Comparison of ENCODE assay signal across 1 cellular context in the genomic region with DNA sequence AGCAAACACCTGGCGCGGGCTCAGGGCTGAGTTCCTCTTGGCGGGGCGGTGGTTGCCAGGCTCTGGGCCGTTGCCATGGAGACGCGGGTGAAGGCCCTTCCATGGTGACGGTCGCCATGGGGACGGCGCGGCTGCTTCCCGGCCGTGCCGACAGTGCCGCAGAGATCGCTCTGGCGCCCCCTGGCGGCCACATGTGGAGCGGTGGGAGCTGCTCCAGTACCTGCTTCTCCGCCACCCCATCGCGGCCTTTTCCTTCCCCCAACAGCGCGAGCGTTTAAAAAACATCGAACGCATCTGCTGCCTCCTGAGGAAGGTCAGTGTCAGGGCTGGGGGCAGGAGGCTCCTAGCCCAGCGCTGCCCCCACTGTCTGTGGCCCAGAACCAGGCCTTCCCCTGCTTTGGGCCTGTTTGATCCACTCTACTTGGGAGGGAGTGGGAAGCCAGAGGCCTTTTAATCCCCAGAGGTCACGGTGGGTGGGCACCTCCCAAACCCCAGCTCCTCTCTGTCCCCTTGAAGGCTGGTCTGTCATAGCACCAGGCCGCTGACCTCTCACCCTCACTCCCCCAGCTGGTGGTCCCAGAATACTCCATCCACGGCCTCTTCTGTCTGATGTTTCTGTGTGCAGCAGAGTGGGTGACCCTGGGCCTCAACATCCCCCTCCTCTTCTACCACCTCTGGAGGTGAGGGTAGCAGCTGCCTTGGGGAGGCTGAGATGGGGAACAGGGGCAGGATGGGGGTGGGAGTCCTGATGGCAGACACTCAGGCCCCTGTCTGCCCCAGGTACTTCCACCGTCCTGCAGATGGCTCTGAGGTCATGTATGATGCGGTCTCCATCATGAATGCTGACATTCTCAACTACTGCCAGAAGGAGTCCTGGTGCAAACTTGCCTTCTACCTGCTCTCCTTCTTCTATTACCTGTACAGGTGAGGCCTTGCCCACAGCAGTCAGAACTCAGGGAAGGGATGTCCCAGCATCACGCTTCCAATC.
TF ChIP-seq lines count a peak whose summit lies in the region.

No MANE protein-coding gene starts in this region.

TF ChIP-seq in GM12878, 131 proteins besides CTCF, POLR2A, EP300 and RAD21 (continues in another document):
- no peak for TF ChIP-seq TCF7 (IDR thresholded peaks at IDR 0.05; ENCODE audit: borderline replicate concordance)
- no peak for TF ChIP-seq MYC (IDR thresholded peaks at IDR 0.05; ENCODE audit: insufficient read depth, insufficient read length, insufficient replicate concordance, low read length, severe bottlenecking)
- TF ChIP-seq SMAD1 (IDR thresholded peaks at IDR 0.05; ENCODE audit: low read depth, partially characterized antibody), result no peak
- TF ChIP-seq, protein P1, sequence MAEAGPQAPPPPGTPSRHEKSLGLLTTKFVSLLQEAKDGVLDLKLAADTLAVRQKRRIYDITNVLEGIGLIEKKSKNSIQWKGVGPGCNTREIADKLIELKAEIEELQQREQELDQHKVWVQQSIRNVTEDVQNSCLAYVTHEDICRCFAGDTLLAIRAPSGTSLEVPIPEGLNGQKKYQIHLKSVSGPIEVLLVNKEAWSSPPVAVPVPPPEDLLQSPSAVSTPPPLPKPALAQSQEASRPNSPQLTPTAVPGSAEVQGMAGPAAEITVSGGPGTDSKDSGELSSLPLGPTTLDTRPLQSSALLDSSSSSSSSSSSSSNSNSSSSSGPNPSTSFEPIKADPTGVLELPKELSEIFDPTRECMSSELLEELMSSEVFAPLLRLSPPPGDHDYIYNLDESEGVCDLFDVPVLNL (IDR thresholded peaks at IDR 0.05; ENCODE audit: low read depth, low read length), result no peak; the same call in 1 of the 2 replicates
- no peak for TF ChIP-seq CBFB (IDR thresholded peaks at IDR 0.05; ENCODE audit: low read depth)
- no peak for TF ChIP-seq KDM1A (IDR thresholded peaks at IDR 0.05; ENCODE audit: borderline replicate concordance)
- 0 out of 2 replicates have a peak, but pooled peaks have one; percentile 52 for TF ChIP-seq ESRRA (IDR thresholded peaks at IDR 0.05; ENCODE audit: low read length)
- no peak for TF ChIP-seq CREM (IDR thresholded peaks at IDR 0.05; ENCODE audit: low read depth)
- TF ChIP-seq HDGF (IDR thresholded peaks at IDR 0.05), result peak; percentile 72; the same call in 1 of the 2 replicates
- TF ChIP-seq, protein P2, sequence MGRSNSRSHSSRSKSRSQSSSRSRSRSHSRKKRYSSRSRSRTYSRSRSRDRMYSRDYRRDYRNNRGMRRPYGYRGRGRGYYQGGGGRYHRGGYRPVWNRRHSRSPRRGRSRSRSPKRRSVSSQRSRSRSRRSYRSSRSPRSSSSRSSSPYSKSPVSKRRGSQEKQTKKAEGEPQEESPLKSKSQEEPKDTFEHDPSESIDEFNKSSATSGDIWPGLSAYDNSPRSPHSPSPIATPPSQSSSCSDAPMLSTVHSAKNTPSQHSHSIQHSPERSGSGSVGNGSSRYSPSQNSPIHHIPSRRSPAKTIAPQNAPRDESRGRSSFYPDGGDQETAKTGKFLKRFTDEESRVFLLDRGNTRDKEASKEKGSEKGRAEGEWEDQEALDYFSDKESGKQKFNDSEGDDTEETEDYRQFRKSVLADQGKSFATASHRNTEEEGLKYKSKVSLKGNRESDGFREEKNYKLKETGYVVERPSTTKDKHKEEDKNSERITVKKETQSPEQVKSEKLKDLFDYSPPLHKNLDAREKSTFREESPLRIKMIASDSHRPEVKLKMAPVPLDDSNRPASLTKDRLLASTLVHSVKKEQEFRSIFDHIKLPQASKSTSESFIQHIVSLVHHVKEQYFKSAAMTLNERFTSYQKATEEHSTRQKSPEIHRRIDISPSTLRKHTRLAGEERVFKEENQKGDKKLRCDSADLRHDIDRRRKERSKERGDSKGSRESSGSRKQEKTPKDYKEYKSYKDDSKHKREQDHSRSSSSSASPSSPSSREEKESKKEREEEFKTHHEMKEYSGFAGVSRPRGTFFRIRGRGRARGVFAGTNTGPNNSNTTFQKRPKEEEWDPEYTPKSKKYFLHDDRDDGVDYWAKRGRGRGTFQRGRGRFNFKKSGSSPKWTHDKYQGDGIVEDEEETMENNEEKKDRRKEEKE (IDR thresholded peaks at IDR 0.05), result no peak
- TF ChIP-seq SMARCA5 (IDR thresholded peaks at IDR 0.05), result no peak
- no peak for TF ChIP-seq MTA2 (IDR thresholded peaks at IDR 0.05; ENCODE audit: low read depth)
- no peak for TF ChIP-seq KAT2A (conservative IDR thresholded peaks at IDR 0.05; ENCODE audit: control insufficient read depth, low read depth, low read length)
- no peak for TF ChIP-seq POLR2AphosphoS5 (IDR thresholded peaks at IDR 0.05; ENCODE audit: low read length)
- TF ChIP-seq SPI1 (IDR thresholded peaks at IDR 0.05; ENCODE audit: borderline replicate concordance, insufficient read depth, low read depth, low read length), result peak; percentile 49; the same call in 1 of the 2 replicates
- TF ChIP-seq LARP7 (IDR thresholded peaks at IDR 0.05), result peak; percentile 100
- peak; percentile 42 for TF ChIP-seq SP1 (IDR thresholded peaks at IDR 0.05; ENCODE audit: low read depth, low read length)
- TF ChIP-seq NR2C1 (IDR thresholded peaks at IDR 0.05), result no peak
- TF ChIP-seq, protein P3, sequence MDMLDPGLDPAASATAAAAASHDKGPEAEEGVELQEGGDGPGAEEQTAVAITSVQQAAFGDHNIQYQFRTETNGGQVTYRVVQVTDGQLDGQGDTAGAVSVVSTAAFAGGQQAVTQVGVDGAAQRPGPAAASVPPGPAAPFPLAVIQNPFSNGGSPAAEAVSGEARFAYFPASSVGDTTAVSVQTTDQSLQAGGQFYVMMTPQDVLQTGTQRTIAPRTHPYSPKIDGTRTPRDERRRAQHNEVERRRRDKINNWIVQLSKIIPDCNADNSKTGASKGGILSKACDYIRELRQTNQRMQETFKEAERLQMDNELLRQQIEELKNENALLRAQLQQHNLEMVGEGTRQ (IDR thresholded peaks at IDR 0.05; ENCODE audit: borderline replicate concordance, low read depth, low read length), result no peak
- no peak for TF ChIP-seq GABPA (IDR thresholded peaks at IDR 0.05; ENCODE audit: low read depth)
- TF ChIP-seq RBBP5 (conservative IDR thresholded peaks at IDR 0.05), result no peak
- TF ChIP-seq RUNX3 (IDR thresholded peaks at IDR 0.05; ENCODE audit: low read length), result 0 out of 2 replicates have a peak, but pooled peaks have one; percentile 12
- TF ChIP-seq ATF7 (IDR thresholded peaks at IDR 0.05; ENCODE audit: low read depth), result no peak
- no peak for TF ChIP-seq FOS (IDR thresholded peaks at IDR 0.05; ENCODE audit: borderline replicate concordance, extremely low read depth, insufficient read length)
- TF ChIP-seq RAD51 (IDR thresholded peaks at IDR 0.05), result no peak
- 0 out of 2 replicates have a peak, but pooled peaks have one; percentile 57 for TF ChIP-seq TCF12 (IDR thresholded peaks at IDR 0.05; ENCODE audit: low read depth, low read length)
- TF ChIP-seq ZSCAN29 (IDR thresholded peaks at IDR 0.05), result no peak
- peak; percentile 76; the same call in 1 of the 2 replicates for TF ChIP-seq RCOR1 (conservative IDR thresholded peaks at IDR 0.05; ENCODE audit: low read depth, low read length)
- no peak for TF ChIP-seq STAT3 (IDR thresholded peaks at IDR 0.05; ENCODE audit: low read depth, low read length)
- peak; percentile 42; the same call in 1 of the 2 replicates for TF ChIP-seq CREB1 (IDR thresholded peaks at IDR 0.05; ENCODE audit: low read depth)
- TF ChIP-seq ASH2L (IDR thresholded peaks at IDR 0.05; ENCODE audit: borderline replicate concordance, low read depth), result no peak
- TF ChIP-seq, protein P4, sequence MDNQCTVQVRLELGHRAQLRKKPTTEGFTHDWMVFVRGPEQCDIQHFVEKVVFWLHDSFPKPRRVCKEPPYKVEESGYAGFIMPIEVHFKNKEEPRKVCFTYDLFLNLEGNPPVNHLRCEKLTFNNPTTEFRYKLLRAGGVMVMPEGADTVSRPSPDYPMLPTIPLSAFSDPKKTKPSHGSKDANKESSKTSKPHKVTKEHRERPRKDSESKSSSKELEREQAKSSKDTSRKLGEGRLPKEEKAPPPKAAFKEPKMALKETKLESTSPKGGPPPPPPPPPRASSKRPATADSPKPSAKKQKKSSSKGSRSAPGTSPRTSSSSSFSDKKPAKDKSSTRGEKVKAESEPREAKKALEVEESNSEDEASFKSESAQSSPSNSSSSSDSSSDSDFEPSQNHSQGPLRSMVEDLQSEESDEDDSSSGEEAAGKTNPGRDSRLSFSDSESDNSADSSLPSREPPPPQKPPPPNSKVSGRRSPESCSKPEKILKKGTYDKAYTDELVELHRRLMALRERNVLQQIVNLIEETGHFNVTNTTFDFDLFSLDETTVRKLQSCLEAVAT (IDR thresholded peaks at IDR 0.05), result no peak
- TF ChIP-seq, protein P5, sequence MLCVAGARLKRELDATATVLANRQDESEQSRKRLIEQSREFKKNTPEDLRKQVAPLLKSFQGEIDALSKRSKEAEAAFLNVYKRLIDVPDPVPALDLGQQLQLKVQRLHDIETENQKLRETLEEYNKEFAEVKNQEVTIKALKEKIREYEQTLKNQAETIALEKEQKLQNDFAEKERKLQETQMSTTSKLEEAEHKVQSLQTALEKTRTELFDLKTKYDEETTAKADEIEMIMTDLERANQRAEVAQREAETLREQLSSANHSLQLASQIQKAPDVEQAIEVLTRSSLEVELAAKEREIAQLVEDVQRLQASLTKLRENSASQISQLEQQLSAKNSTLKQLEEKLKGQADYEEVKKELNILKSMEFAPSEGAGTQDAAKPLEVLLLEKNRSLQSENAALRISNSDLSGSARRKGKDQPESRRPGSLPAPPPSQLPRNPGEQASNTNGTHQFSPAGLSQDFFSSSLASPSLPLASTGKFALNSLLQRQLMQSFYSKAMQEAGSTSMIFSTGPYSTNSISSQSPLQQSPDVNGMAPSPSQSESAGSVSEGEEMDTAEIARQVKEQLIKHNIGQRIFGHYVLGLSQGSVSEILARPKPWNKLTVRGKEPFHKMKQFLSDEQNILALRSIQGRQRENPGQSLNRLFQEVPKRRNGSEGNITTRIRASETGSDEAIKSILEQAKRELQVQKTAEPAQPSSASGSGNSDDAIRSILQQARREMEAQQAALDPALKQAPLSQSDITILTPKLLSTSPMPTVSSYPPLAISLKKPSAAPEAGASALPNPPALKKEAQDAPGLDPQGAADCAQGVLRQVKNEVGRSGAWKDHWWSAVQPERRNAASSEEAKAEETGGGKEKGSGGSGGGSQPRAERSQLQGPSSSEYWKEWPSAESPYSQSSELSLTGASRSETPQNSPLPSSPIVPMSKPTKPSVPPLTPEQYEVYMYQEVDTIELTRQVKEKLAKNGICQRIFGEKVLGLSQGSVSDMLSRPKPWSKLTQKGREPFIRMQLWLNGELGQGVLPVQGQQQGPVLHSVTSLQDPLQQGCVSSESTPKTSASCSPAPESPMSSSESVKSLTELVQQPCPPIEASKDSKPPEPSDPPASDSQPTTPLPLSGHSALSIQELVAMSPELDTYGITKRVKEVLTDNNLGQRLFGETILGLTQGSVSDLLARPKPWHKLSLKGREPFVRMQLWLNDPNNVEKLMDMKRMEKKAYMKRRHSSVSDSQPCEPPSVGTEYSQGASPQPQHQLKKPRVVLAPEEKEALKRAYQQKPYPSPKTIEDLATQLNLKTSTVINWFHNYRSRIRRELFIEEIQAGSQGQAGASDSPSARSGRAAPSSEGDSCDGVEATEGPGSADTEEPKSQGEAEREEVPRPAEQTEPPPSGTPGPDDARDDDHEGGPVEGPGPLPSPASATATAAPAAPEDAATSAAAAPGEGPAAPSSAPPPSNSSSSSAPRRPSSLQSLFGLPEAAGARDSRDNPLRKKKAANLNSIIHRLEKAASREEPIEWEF (IDR thresholded peaks at IDR 0.05; ENCODE audit: insufficient replicate concordance, low read depth, low read length), result no peak
- no peak; the same call in 1 of the 2 replicates for TF ChIP-seq BRCA1 (IDR thresholded peaks at IDR 0.05; ENCODE audit: low read depth, low read length)
- TF ChIP-seq, protein P6, sequence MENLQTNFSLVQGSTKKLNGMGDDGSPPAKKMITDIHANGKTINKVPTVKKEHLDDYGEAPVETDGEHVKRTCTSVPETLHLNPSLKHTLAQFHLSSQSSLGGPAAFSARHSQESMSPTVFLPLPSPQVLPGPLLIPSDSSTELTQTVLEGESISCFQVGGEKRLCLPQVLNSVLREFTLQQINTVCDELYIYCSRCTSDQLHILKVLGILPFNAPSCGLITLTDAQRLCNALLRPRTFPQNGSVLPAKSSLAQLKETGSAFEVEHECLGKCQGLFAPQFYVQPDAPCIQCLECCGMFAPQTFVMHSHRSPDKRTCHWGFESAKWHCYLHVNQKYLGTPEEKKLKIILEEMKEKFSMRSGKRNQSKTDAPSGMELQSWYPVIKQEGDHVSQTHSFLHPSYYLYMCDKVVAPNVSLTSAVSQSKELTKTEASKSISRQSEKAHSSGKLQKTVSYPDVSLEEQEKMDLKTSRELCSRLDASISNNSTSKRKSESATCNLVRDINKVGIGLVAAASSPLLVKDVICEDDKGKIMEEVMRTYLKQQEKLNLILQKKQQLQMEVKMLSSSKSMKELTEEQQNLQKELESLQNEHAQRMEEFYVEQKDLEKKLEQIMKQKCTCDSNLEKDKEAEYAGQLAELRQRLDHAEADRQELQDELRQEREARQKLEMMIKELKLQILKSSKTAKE (IDR thresholded peaks at IDR 0.05; ENCODE audit: low read depth, poor library complexity, severe bottlenecking), result no peak
- no peak for TF ChIP-seq IRF4 (IDR thresholded peaks at IDR 0.05; ENCODE audit: low read depth, low read length)
- TF ChIP-seq, protein P7, sequence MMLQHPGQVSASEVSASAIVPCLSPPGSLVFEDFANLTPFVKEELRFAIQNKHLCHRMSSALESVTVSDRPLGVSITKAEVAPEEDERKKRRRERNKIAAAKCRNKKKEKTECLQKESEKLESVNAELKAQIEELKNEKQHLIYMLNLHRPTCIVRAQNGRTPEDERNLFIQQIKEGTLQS (IDR thresholded peaks at IDR 0.05; ENCODE audit: borderline replicate concordance, extremely low read depth, low read depth, low read length), result peak; percentile 74; the same call in 1 of the 2 replicates
- peak; percentile 53; the same call in 1 of the 2 replicates for TF ChIP-seq NR2F1 (conservative IDR thresholded peaks at IDR 0.05)
- TF ChIP-seq TAF1 (IDR thresholded peaks at IDR 0.05; ENCODE audit: borderline replicate concordance, low read depth, low read length), result no peak
- TF ChIP-seq KLF5 (IDR thresholded peaks at IDR 0.05; ENCODE audit: partially characterized antibody), result peak; percentile 72
- TF ChIP-seq, protein P8, sequence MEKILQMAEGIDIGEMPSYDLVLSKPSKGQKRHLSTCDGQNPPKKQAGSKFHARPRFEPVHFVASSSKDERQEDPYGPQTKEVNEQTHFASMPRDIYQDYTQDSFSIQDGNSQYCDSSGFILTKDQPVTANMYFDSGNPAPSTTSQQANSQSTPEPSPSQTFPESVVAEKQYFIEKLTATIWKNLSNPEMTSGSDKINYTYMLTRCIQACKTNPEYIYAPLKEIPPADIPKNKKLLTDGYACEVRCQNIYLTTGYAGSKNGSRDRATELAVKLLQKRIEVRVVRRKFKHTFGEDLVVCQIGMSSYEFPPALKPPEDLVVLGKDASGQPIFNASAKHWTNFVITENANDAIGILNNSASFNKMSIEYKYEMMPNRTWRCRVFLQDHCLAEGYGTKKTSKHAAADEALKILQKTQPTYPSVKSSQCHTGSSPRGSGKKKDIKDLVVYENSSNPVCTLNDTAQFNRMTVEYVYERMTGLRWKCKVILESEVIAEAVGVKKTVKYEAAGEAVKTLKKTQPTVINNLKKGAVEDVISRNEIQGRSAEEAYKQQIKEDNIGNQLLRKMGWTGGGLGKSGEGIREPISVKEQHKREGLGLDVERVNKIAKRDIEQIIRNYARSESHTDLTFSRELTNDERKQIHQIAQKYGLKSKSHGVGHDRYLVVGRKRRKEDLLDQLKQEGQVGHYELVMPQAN (conservative IDR thresholded peaks at IDR 0.05), result peak; percentile 76; the same call in 1 of the 2 replicates
